In genomic region chr4:73137121-73137520, GRCh38 we compare ENCODE assay signal across 16 cellular contexts.
"Had no signal": no experiment of that assay in that cellular context is flagged by ENCODE, and none has a peak within 500 bp of the region (broad histone marks: within the 10 kb centered on the region; RNA-seq: fewer than 3 reads in every experiment).

No MANE protein-coding gene starts in this region.

- H3K27ac ChIP-seq: breast epithelium, left ventricle myocardium inferior, sigmoid colon, stomach, thoracic aorta had no signal

- H3K4me3 Mint-ChIP-seq: activated CD4-positive, alpha-beta memory T cell treated with anti-CD3 and anti-CD28 coated beads for 36 hours; activated naive CD4-positive, alpha-beta T cell treated with anti-CD3 and anti-CD28 coated beads, Interleukin-2, amount 10 ng/mL, durations not matched to agents 7 days and 5 days had no signal

- H3K9me3 Mint-ChIP-seq: activated CD4-positive, alpha-beta memory T cell treated with anti-CD3 and anti-CD28 coated beads for 36 hours; activated naive CD4-positive, alpha-beta T cell treated with anti-CD3 and anti-CD28 coated beads, Interleukin-2, amount 10 ng/mL, durations not matched to agents 7 days and 5 days; activated T-helper 2 cell treated with anti-CD3 and anti-CD28 coated beads, Interferon-gamma antibody, Interleukin-2, Interleukin-4, amounts not matched to agents 10 μg/mL and 5 μg/mL and 100 μg/mL, durations not matched to agents 14 hours and 24 hours and 36 hours had no signal

- H3K4me1 Mint-ChIP-seq: activated naive CD4-positive, alpha-beta T cell treated with anti-CD3 and anti-CD28 coated beads, Interleukin-2, amount 10 ng/mL, durations not matched to agents 7 days and 5 days had no signal

- H3K4me1 ChIP-seq: breast epithelium, sigmoid colon, stomach had no signal

- H3K27me3 Mint-ChIP-seq: activated CD4-positive, alpha-beta memory T cell treated with anti-CD3 and anti-CD28 coated beads for 36 hours; activated naive CD4-positive, alpha-beta T cell treated with anti-CD3 and anti-CD28 coated beads, Interleukin-2, amount 10 ng/mL, durations not matched to agents 7 days and 5 days had no signal

- DNase-seq: activated CD4-positive, alpha-beta memory T cell treated with anti-CD3 and anti-CD28 coated beads for 36 hours; activated CD8-positive, alpha-beta memory T cell treated with anti-CD3 and anti-CD28 coated beads, Interleukin-2, amount 50 U/mL, for 4 hours; activated naive CD4-positive, alpha-beta T cell treated with anti-CD3 and anti-CD28 coated beads, Interleukin-2, amount 10 ng/mL, durations not matched to agents 7 days and 5 days; anterior cingulate cortex; dorsolateral prefrontal cortex; foreskin melanocyte; islet precursor cell; left ventricle myocardium inferior; mesenchymal stem cell; sigmoid colon; SK-N-SH; stimulated activated CD4-positive, alpha-beta T cell treated with anti-CD3 and anti-CD28 coated beads, Interleukin-12 subunit alpha, Interleukin-12 subunit beta, amount 100 ng/mL, for 4 hours; stomach had no signal

- H3K27me3 ChIP-seq: breast epithelium, dorsolateral prefrontal cortex, sigmoid colon, stomach had no signal

- H3K4me3 ChIP-seq: breast epithelium, left ventricle myocardium inferior, sigmoid colon, stomach, thoracic aorta had no signal

- H3K9me3 ChIP-seq: breast epithelium, left ventricle myocardium inferior, sigmoid colon, SK-N-SH, stomach, thoracic aorta had no signal

- H3K27ac Mint-ChIP-seq: activated CD4-positive, alpha-beta memory T cell treated with anti-CD3 and anti-CD28 coated beads for 36 hours; activated naive CD4-positive, alpha-beta T cell treated with anti-CD3 and anti-CD28 coated beads, Interleukin-2, amount 10 ng/mL, durations not matched to agents 7 days and 5 days; activated T-helper 2 cell treated with anti-CD3 and anti-CD28 coated beads, Interferon-gamma antibody, Interleukin-2, Interleukin-4, amounts not matched to agents 10 μg/mL and 5 μg/mL and 100 μg/mL, durations not matched to agents 14 hours and 24 hours and 36 hours had no signal
